Comparison of ENCODE assay signal across 9 cellular contexts in genomic region chr12:69052613-69053408, GRCh38.
DNase-seq lines count a peak whose midpoint lies in the region; ATAC-seq and TF ChIP-seq lines count a peak whose summit lies in the region.
"Had no signal": no experiment of that assay in that cellular context is flagged by ENCODE, and none has a peak within 500 bp of the region (broad histone marks: within the 10 kb centered on the region; RNA-seq: fewer than 3 reads in every experiment).

No MANE protein-coding gene starts in this region.

- H3K27ac Mint-ChIP-seq in activated naive CD4-positive, alpha-beta T cell treated with anti-CD3 and anti-CD28 coated beads, Interleukin-2, amount 50 U/mL, for 72 hours = no peak overlapping the region

- peak; percentile 94 for DNase-seq in AG10803 (ENCODE audit: low read depth)
- peak; percentile 35 to 69 for DNase-seq in activated naive CD4-positive, alpha-beta T cell treated with anti-CD3 and anti-CD28 coated beads, Interleukin-2, amount 50 U/mL, for 72 hours (ENCODE audit: low spot score in 2 of 2)
- DNase-seq in mesenchymal stem cell = peak; percentile 72
- DNase-seq in mucosa of gallbladder (ENCODE audit: low spot score) = no peak
- DNase-seq in spleen = no peak
- no peak for DNase-seq in NCI-H1930 (lab: John Stamatoyannopoulos, UW)

- peaks cover 6 to 39% of the 10 kb centered on the region in 2 donors for H3K36me3 Mint-ChIP-seq in activated naive CD4-positive, alpha-beta T cell treated with anti-CD3 and anti-CD28 coated beads, Interleukin-2, amount 50 U/mL, for 72 hours

- peak overlapping the region in 1 of 2 experiments; percentile 48 for H3K18ac ChIP-seq in mesenchymal stem cell (ENCODE audit: low read depth in 1 of 2, low read length in 2 of 2)

- H3K27me3 ChIP-seq in mesenchymal stem cell (ENCODE audit: control insufficient read depth in 1 of 2, insufficient read depth in 1 of 2, low read length in 2 of 2) (no peaks in the 10 kb centered on the region), spleen (replicated peaks in 1 of 7) (no peaks in the 10 kb centered on the region)

- H4K8ac ChIP-seq in mesenchymal stem cell (ENCODE audit: low read length) = peak overlapping the region; percentile 64

- no peak overlapping the region for H4K91ac ChIP-seq in mesenchymal stem cell (ENCODE audit: low read length)

- H3K4ac ChIP-seq in mesenchymal stem cell (ENCODE audit: low read depth in 1 of 2, low read length in 2 of 2) = no peak overlapping the region

- H3K4me3 ChIP-seq in AG10803 (ENCODE audit: low read length) (peak overlapping the region; percentile 9; the same call in 1 of the 2 replicates), mesenchymal stem cell (ENCODE audit: insufficient read depth in 1 of 2, low read depth in 1 of 2, low read length in 2 of 2) (peak overlapping the region in 1 of 2 experiments; percentile 53), spleen (no peak overlapping the region)

- no peaks in the 10 kb centered on the region for H3K79me1 ChIP-seq in mesenchymal stem cell (replicated peaks; ENCODE audit: low read length, poor library complexity, severe bottlenecking)

- H3K9ac ChIP-seq in mesenchymal stem cell (ENCODE audit: low read length) = peak overlapping the region; percentile 88

- no peak overlapping the region for H2AFZ ChIP-seq in mesenchymal stem cell (ENCODE audit: low read depth, low read length)

- ATAC-seq in HG03432 (IDR thresholded peaks at IDR 0.05; ENCODE audit: unreplicated experiment) (peak; percentile 82), GM19452 (IDR thresholded peaks at IDR 0.05; ENCODE audit: unreplicated experiment) (no peak)
- ATAC-seq in activated naive CD4-positive, alpha-beta T cell treated with anti-CD3 and anti-CD28 coated beads, Interleukin-2, amount 50 U/mL, for 72 hours = peak; percentile 96 to 98

- no peak overlapping the region for H3K23ac ChIP-seq in mesenchymal stem cell (ENCODE audit: low read length in 2 of 2)

- TF ChIP-seq CTCF in AG10803 (conservative IDR thresholded peaks at IDR 0.05; ENCODE audit: low read length) (peak; percentile 38), spleen (IDR thresholded peaks at IDR 0.05 in 8 of 11, conservative IDR thresholded peaks at IDR 0.05 in 3 of 11) (no peak)

- no peak for TF ChIP-seq POLR2A in spleen (IDR thresholded peaks at IDR 0.05)

- no peak overlapping the region for H2AK5ac ChIP-seq in mesenchymal stem cell (ENCODE audit: low read length, severe bottlenecking)

- intact Hi-C loops in spleen (cut with DNase I; ENCODE audit: low total_unique reads) = no loop called here

- H3K14ac ChIP-seq in mesenchymal stem cell (ENCODE audit: low read length in 2 of 2) = no peak overlapping the region

- H3K9me3 ChIP-seq in mesenchymal stem cell (ENCODE audit: control insufficient read depth, low read length) (no peaks in the 10 kb centered on the region), spleen (no peaks in the 10 kb centered on the region)

- peaks cover 0 to 27% of the 10 kb centered on the region in 2 donors for H3K9me3 Mint-ChIP-seq in activated naive CD4-positive, alpha-beta T cell treated with anti-CD3 and anti-CD28 coated beads, Interleukin-2, amount 50 U/mL, for 72 hours

- H3K4me2 ChIP-seq in mesenchymal stem cell (ENCODE audit: low read length, poor library complexity, severe bottlenecking) = peak overlapping the region; percentile 68

- H3K36me3 ChIP-seq in mesenchymal stem cell (ENCODE audit: control insufficient read depth in 1 of 2, insufficient read depth in 2 of 2, low read depth in 1 of 2, low read length in 2 of 2) (no peaks in the 10 kb centered on the region), spleen (no peaks in the 10 kb centered on the region)

- H3K4me1 ChIP-seq in mesenchymal stem cell (ENCODE audit: control insufficient read depth, insufficient read depth, low read depth, low read length) (peaks cover 2% of the 10 kb centered on the region), spleen (peaks cover 0 to 8% (median 0%) of the 10 kb centered on the region in 6 donors)

- WGBS in mesenchymal stem cell = 14% methylated on average over 6 of the region's 8 CpGs
- WGBS in spleen, 5 donors = 58 to 70% (median 67%) methylated on average over 8 of the region's 8 CpGs

- H3K27ac ChIP-seq in mesenchymal stem cell (ENCODE audit: low read length, poor library complexity, severe bottlenecking) = peak overlapping the region; percentile 78
- no peak overlapping the region for H3K27ac ChIP-seq in spleen
- H3K27ac ChIP-seq: epithelial cell of prostate had no signal

- H2BK12ac ChIP-seq in mesenchymal stem cell (ENCODE audit: low read length in 2 of 2) = no peak overlapping the region

- no peak overlapping the region for H2BK5ac ChIP-seq in mesenchymal stem cell (ENCODE audit: low read depth, low read length, poor library complexity, severe bottlenecking)

- H2BK120ac ChIP-seq in mesenchymal stem cell (ENCODE audit: low read depth, low read length) = no peak overlapping the region

- no peak overlapping the region for H2BK15ac ChIP-seq in mesenchymal stem cell (ENCODE audit: low read depth, poor library complexity, severe bottlenecking)

Comparison
In these comparisons a context has a peak if more than half of its experiments do, and no peak if none do; other contexts are left out.
1. DNase-seq: peak in AG10803 (single experiment), activated naive CD4-positive, alpha-beta T cell treated with anti-CD3 and anti-CD28 coated beads, Interleukin-2, amount 50 U/mL, for 72 hours (2 of 2) and mesenchymal stem cell (single experiment); none in mucosa of gallbladder (single experiment), spleen (single experiment) and NCI-H1930 (0 of 2).